17 cellular contexts compared by ENCODE assay signal in the genomic region with DNA sequence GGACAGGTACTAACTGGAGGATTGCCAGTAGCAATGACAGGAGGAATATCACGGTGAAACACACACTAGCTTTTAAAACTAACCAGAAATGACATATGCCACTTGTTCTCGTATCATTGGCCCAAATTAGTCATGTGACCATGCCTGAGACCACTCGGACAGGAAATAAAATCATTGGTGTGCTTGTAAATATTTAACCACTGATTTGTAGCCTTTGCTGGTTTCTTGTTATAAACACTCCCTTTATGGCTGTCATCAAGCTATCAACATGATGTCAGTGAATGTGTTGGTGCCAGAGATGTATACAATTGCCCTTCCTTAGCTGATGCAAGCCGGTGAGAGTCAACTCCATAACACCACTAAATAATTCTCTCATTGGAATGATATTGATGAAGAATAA.
DNase-seq lines count a peak whose midpoint lies in the region; ATAC-seq, FAIRE-seq and TF ChIP-seq lines count a peak whose summit lies in the region.
"Had no signal": no experiment of that assay in that cellular context is flagged by ENCODE, and none has a peak within 500 bp of the region (broad histone marks: within the 10 kb centered on the region; RNA-seq: fewer than 3 reads in every experiment).

No MANE protein-coding gene starts in this region.

- TF ChIP-seq POLR2A in HepG2 (IDR thresholded peaks at IDR 0.05; ENCODE audit: insufficient read depth in 1 of 2, low read depth in 2 of 2, low read length in 2 of 2) (no peak), right lobe of liver (IDR thresholded peaks at IDR 0.05) (no peak)

- H3K27me3 ChIP-seq in HepG2 (ENCODE audit: control insufficient read depth in 1 of 2, insufficient read depth in 2 of 2, low read length in 2 of 2) (peaks cover 0 to 9% of the 10 kb centered on the region in 2 experiments; a peak in 1 of 5 replicates), right lobe of liver (no peaks in the 10 kb centered on the region), PC-3 (ENCODE audit: low read length) (peaks cover 22% of the 10 kb centered on the region; the same call in 1 of the 2 replicates)
- H3K27me3 ChIP-seq: BLaER1 treated with 17β-estradiol and CSF1 and Interleukin-3, amounts not matched to agents 10 nM and 100 nM had no signal

- TF ChIP-seq CTCF in HepG2 (CRISPR knock-in tag; IDR thresholded peaks at IDR 0.05) (no peak), right lobe of liver (IDR thresholded peaks at IDR 0.05) (no peak), activated B cell treated with CpG ODN at 0.5 μM for 24 hours (IDR thresholded peaks at IDR 0.05) (no peak), mucosa of descending colon (IDR thresholded peaks at IDR 0.05) (no peak), PC-3 (conservative IDR thresholded peaks at IDR 0.05; ENCODE audit: low read depth, low read length) (no peak), osteocyte (IDR thresholded peaks at IDR 0.05) (no peak)

- H3K27ac Mint-ChIP-seq in activated B cell treated with CpG ODN at 0.5 μM for 24 hours (peak overlapping the region; percentile 41), osteocyte (ENCODE audit: unreplicated experiment) (no peak overlapping the region)

- H3K4me1 ChIP-seq in HepG2 (ENCODE audit: insufficient read depth, low read length) (peaks cover 13% of the 10 kb centered on the region), right lobe of liver (no peaks in the 10 kb centered on the region), mucosa of descending colon (ENCODE audit: low read depth) (no peaks in the 10 kb centered on the region), PC-3 (ENCODE audit: insufficient read depth, low read length) (no peaks in the 10 kb centered on the region)

- 49% methylated on average over 4 of the region's 4 CpGs for WGBS in HepG2 (ENCODE audit: low lambda C conversion rate)
- 80% methylated on average over 4 of the region's 4 CpGs for WGBS in right lobe of liver (ENCODE audit: insufficient coverage, low coverage, low lambda C conversion rate, missing lambda C conversion rate)

- H3K4me3 ChIP-seq in HepG2 (replicated peaks in 1 of 3; ENCODE audit: insufficient read depth in 1 of 3, low read depth in 2 of 3, low read length in 3 of 3), result no peak overlapping the region
- H3K4me3 ChIP-seq in right lobe of liver, result no peak overlapping the region
- H3K4me3 ChIP-seq in mucosa of descending colon, result no peak overlapping the region
- no peak overlapping the region for H3K4me3 ChIP-seq in PC-3 (ENCODE audit: low read length)
- H3K4me3 ChIP-seq: BLaER1 treated with 17β-estradiol and CSF1 and Interleukin-3, amounts not matched to agents 10 nM and 100 nM; PC-9 had no signal

- intact Hi-C loops in HepG2 (cut with micrococcal nuclease; ENCODE audit: unreplicated experiment), result no loop called here
- intact Hi-C loops in right lobe of liver (cut with DNase I), result no loop called here
- intact Hi-C loops in activated B cell treated with CpG ODN at 0.5 μM for 24 hours (cut with micrococcal nuclease), result loop anchor here (5.0 to 10.0 kb wide), 3 partner anchors 330 to 650 kb away; a partner anchor contains a TSS
- intact Hi-C loops in mucosa of descending colon (cut with DNase I, micrococcal nuclease), result no loop called here
- intact Hi-C loops in PC-3 (cut with micrococcal nuclease), result no loop called here

- H4K20me1 ChIP-seq in HepG2 (ENCODE audit: insufficient read depth, low read length), result no peaks in the 10 kb centered on the region
- H4K20me1 ChIP-seq in PC-3 (ENCODE audit: low read length), result no peaks in the 10 kb centered on the region
- H4K20me1 ChIP-seq: BLaER1 treated with 17β-estradiol and CSF1 and Interleukin-3, amounts not matched to agents 10 nM and 100 nM had no signal

- H3K27ac ChIP-seq in HepG2 (ENCODE audit: extremely low read length, insufficient read depth, low read length) (no peak overlapping the region), right lobe of liver (no peak overlapping the region), PC-3 (ENCODE audit: low read length) (no peak overlapping the region)
- H3K27ac ChIP-seq: BLaER1 treated with 17β-estradiol and CSF1 and Interleukin-3, amounts not matched to agents 10 nM and 100 nM; PC-9 had no signal

- no peaks in the 10 kb centered on the region for H3K9me2 ChIP-seq in PC-3 (replicated peaks; ENCODE audit: low read length)

- H3K4me2 ChIP-seq in HepG2 (ENCODE audit: low read depth, low read length) (no peak overlapping the region), PC-3 (ENCODE audit: low read length) (no peak overlapping the region)
- H3K4me2 ChIP-seq: PC-9 had no signal

- DNase-seq in HepG2 (ENCODE audit: low spot score) (no peak), right lobe of liver (no peak), activated B cell treated with CpG ODN at 0.5 μM for 24 hours (no peak), mucosa of descending colon (peak in 1 of 3 donors; percentile 73), PC-3 (no peak), osteocyte (ENCODE audit: extremely low spot score, unreplicated experiment) (no peak)
- DNase-seq in activated CD4-positive, alpha-beta T cell treated with anti-CD3 and anti-CD28 coated beads, Interleukin-2, amount 50 U/mL, for 1 hour, result no peak
- DNase-seq: DMS 273 treated with DMSO at 0.1 percent for 48 hours, EL, H7, NCI-H1436, NCI-H2029 treated with DMSO at 0.1 percent for 48 hours, NCI-H510A, NCI-H774, PC-9 had no signal

- TF ChIP-seq EP300 in HepG2 (IDR thresholded peaks at IDR 0.05; ENCODE audit: low read depth in 2 of 2, low read length in 2 of 2) (no peak), HepG2 (CRISPR knock-in tag; IDR thresholded peaks at IDR 0.05; ENCODE audit: borderline replicate concordance) (no peak)

- H3K27me3 Mint-ChIP-seq in activated B cell treated with CpG ODN at 0.5 μM for 24 hours (no peaks in the 10 kb centered on the region), osteocyte (ENCODE audit: unreplicated experiment) (peaks cover 54% of the 10 kb centered on the region)

- H2AFZ ChIP-seq in HepG2 (ENCODE audit: low read length), result no peak overlapping the region
- H2AFZ ChIP-seq in PC-3 (ENCODE audit: low read length), result no peak overlapping the region
- H2AFZ ChIP-seq: PC-9 had no signal

- H3K36me3 ChIP-seq in HepG2 (replicated peaks in 1 of 2; ENCODE audit: control insufficient read depth in 1 of 2, insufficient read depth in 2 of 2, low read length in 2 of 2) (no peaks in the 10 kb centered on the region), right lobe of liver (no peaks in the 10 kb centered on the region), mucosa of descending colon (ENCODE audit: low read depth) (no peaks in the 10 kb centered on the region), PC-3 (ENCODE audit: low read depth, low read length) (no peaks in the 10 kb centered on the region)
- H3K36me3 ChIP-seq: BLaER1 treated with 17β-estradiol and CSF1 and Interleukin-3, amounts not matched to agents 10 nM and 100 nM had no signal

- H3K79me2 ChIP-seq in HepG2 (ENCODE audit: insufficient read depth, low read length) (no peaks in the 10 kb centered on the region), PC-3 (ENCODE audit: low read length) (no peaks in the 10 kb centered on the region)

- H3K9ac ChIP-seq in HepG2 (ENCODE audit: insufficient read depth, low read depth, low read length) (no peak overlapping the region), PC-3 (ENCODE audit: low read length) (no peak overlapping the region)
- H3K9ac ChIP-seq: BLaER1 treated with 17β-estradiol and CSF1 and Interleukin-3, amounts not matched to agents 10 nM and 100 nM had no signal

- ATAC-seq in HepG2 (no peak), right lobe of liver (no peak), activated B cell treated with CpG ODN at 0.5 μM for 24 hours (ENCODE audit: low read depth) (no peak), mucosa of descending colon (peak; percentile 96), PC-3 (no peak), HG03565 (IDR thresholded peaks at IDR 0.05; ENCODE audit: unreplicated experiment) (no peak)

- FAIRE-seq in HepG2 (lab: Jason Lieb, UNC), result no peak

- no peaks in the 10 kb centered on the region for H3F3A ChIP-seq in PC-3 (ENCODE audit: low read length, unreplicated experiment)

- H3K4me1 Mint-ChIP-seq in activated B cell treated with CpG ODN at 0.5 μM for 24 hours (peaks cover 58% of the 10 kb centered on the region), osteocyte (ENCODE audit: unreplicated experiment) (no peaks in the 10 kb centered on the region)

- POLR2A ChIA-PET in HepG2 (lab: Yijun Ruan, JAX), result no interaction called here
- POLR2A ChIA-PET in activated B cell treated with CpG ODN at 0.5 μM for 24 hours (lab: Charles Lee), result interaction anchor here (1.1 kb wide), 1 partner anchor 186 kb away, joined by 6 read pairs; no protein-coding TSS in a partner anchor
- POLR2A ChIA-PET in PC-3 (lab: Charles Lee; ENCODE audit: unreplicated experiment), result no interaction called here

- TF ChIP-seq RAD21 in HepG2 (CRISPR knock-in tag; IDR thresholded peaks at IDR 0.05), result no peak

- BruUV-seq in HepG2 (replicated peaks; lab: Mats Ljungman, UMichigan) (no TSS peak), PC-3 (replicated peaks; lab: Mats Ljungman, UMichigan) (no TSS peak)

- H3K36me3 Mint-ChIP-seq in activated B cell treated with CpG ODN at 0.5 μM for 24 hours (ENCODE audit: low read depth) (peaks cover 2% of the 10 kb centered on the region), osteocyte (ENCODE audit: unreplicated experiment) (no peaks in the 10 kb centered on the region)

- H3K4me3 Mint-ChIP-seq in activated B cell treated with CpG ODN at 0.5 μM for 24 hours (no peak overlapping the region), osteocyte (ENCODE audit: unreplicated experiment) (no peak overlapping the region)

- H3K9me3 Mint-ChIP-seq in activated B cell treated with CpG ODN at 0.5 μM for 24 hours (peaks cover 3% of the 10 kb centered on the region), osteocyte (ENCODE audit: unreplicated experiment) (peaks cover 13% of the 10 kb centered on the region)

- CTCF ChIA-PET in HepG2 (lab: Yijun Ruan, JAX; ENCODE audit: low intra/inter-chr PET ratio, low total read pairs) (no interaction called here), activated B cell treated with CpG ODN at 0.5 μM for 24 hours (lab: Charles Lee) (interaction anchor here (1.0 to 1.2 kb wide), 2 partner anchors 20 to 46 kb away, joined by 3 to 4 read pairs; no protein-coding TSS in a partner anchor), PC-3 (lab: Charles Lee) (no interaction called here)

- H3K9me3 ChIP-seq in HepG2 (ENCODE audit: low read length) (0 out of 2 replicates have a peak, but pooled peaks cover 5% of the 10 kb centered on the region), right lobe of liver (no peaks in the 10 kb centered on the region), mucosa of descending colon (no peaks in the 10 kb centered on the region), PC-3 (ENCODE audit: low read length) (0 out of 2 replicates have a peak, but pooled peaks cover 3% of the 10 kb centered on the region)

- in situ Hi-C loops in HepG2 (cut with HindIII; ENCODE audit: extremely low pct_ligation_motif_present, low pct_unique_long_range_greater_than_20kb), result no loop called here

TF ChIP-seq in HepG2, 621 proteins besides CTCF, POLR2A, EP300 and RAD21 (continues in another document):
- TF ChIP-seq, protein P1, sequence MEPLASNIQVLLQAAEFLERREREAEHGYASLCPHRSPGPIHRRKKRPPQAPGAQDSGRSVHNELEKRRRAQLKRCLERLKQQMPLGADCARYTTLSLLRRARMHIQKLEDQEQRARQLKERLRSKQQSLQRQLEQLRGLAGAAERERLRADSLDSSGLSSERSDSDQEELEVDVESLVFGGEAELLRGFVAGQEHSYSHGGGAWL (CRISPR knock-in tag; IDR thresholded peaks at IDR 0.05), result no peak
